In genomic region chr15:98870788-98871187, GRCh38 we compare ENCODE assay signal across 20 cellular contexts.
A peak's percentile ranks its signal among the peaks of the same experiment; 100 is the strongest.
DNase-seq lines count a peak whose midpoint lies in the region; ATAC-seq, FAIRE-seq and TF ChIP-seq lines count a peak whose summit lies in the region.
"Had no signal": no experiment of that assay in that cellular context is flagged by ENCODE, and none has a peak within 500 bp of the region (broad histone marks: within the 10 kb centered on the region; RNA-seq: fewer than 3 reads in every experiment).

No MANE protein-coding gene starts in this region.

- no peak for FAIRE-seq in HepG2 (lab: Jason Lieb, UNC)
- FAIRE-seq: GM12878 had no signal

- H3K4me2 ChIP-seq in HepG2 (ENCODE audit: low read depth, low read length), result no peak overlapping the region
- H3K4me2 ChIP-seq: GM23338 had no signal

- TF ChIP-seq POLR2A in heart left ventricle (IDR thresholded peaks at IDR 0.05) (no peak), HepG2 (IDR thresholded peaks at IDR 0.05; ENCODE audit: insufficient read depth in 1 of 2, low read depth in 2 of 2, low read length in 2 of 2) (no peak), prostate gland (IDR thresholded peaks at IDR 0.05) (no peak)

- no peaks in the 10 kb centered on the region for H3K27me3 ChIP-seq in RWPE2 (ENCODE audit: insufficient read depth, poor library complexity, severe bottlenecking)
- no peaks in the 10 kb centered on the region for H3K27me3 ChIP-seq in heart left ventricle
- H3K27me3 ChIP-seq in tibial artery, result no peaks in the 10 kb centered on the region
- no peaks in the 10 kb centered on the region for H3K27me3 ChIP-seq in HepG2 (ENCODE audit: control insufficient read depth in 1 of 2, insufficient read depth in 2 of 2, low read length in 2 of 2)
- H3K27me3 ChIP-seq in prostate gland (replicated peaks; ENCODE audit: insufficient read depth), result no peaks in the 10 kb centered on the region
- H3K27me3 ChIP-seq: SJSA1 had no signal

- 49 to 69% (median 61%) methylated on average over 5 to 6 of the region's 6 CpGs for WGBS in heart left ventricle, 4 donors
- 100% methylated on average over 3 of the region's 6 CpGs for WGBS in HepG2 (ENCODE audit: low lambda C conversion rate)
- 94% methylated on average over 6 of the region's 6 CpGs for WGBS in prostate gland

- peak overlapping the region; percentile 100 for H3K27ac ChIP-seq in RWPE2 (ENCODE audit: poor library complexity, severe bottlenecking)
- H3K27ac ChIP-seq in heart left ventricle, result peak overlapping the region; percentile 33 to 83 (median 62)
- peak overlapping the region; percentile 42 to 89 for H3K27ac ChIP-seq in tibial artery
- H3K27ac ChIP-seq in HepG2 (ENCODE audit: extremely low read length, insufficient read depth, low read length), result no peak overlapping the region
- H3K27ac ChIP-seq in prostate gland, result no peak overlapping the region
- H3K27ac ChIP-seq: SJSA1 had no signal

- no peaks in the 10 kb centered on the region for H3K9me3 ChIP-seq in RWPE2 (ENCODE audit: severe bottlenecking)
- H3K9me3 ChIP-seq in heart left ventricle, result no peaks in the 10 kb centered on the region
- H3K9me3 ChIP-seq in tibial artery, result no peaks in the 10 kb centered on the region
- no peaks in the 10 kb centered on the region for H3K9me3 ChIP-seq in HepG2 (ENCODE audit: low read length)
- H3K9me3 ChIP-seq in prostate gland, result no peaks in the 10 kb centered on the region
- H3K9me3 ChIP-seq: SJSA1 had no signal

- peaks cover 35% of the 10 kb centered on the region for H3K79me2 ChIP-seq in HepG2 (ENCODE audit: insufficient read depth, low read length)

- CTCF ChIA-PET in HepG2 (lab: Yijun Ruan, JAX; ENCODE audit: low intra/inter-chr PET ratio, low total read pairs), result no interaction called here

- TF ChIP-seq EP300 in HepG2 (IDR thresholded peaks at IDR 0.05; ENCODE audit: low read depth in 2 of 2, low read length in 2 of 2) (no peak), HepG2 (CRISPR knock-in tag; IDR thresholded peaks at IDR 0.05; ENCODE audit: borderline replicate concordance) (no peak)

- H3K4me3 ChIP-seq in RWPE2 (ENCODE audit: severe bottlenecking) (no peak overlapping the region), heart left ventricle (peak overlapping the region in 6 of 12 donors; percentile 1 to 35 (median 8)), tibial artery (no peak overlapping the region), HepG2 (replicated peaks in 1 of 3; ENCODE audit: insufficient read depth in 1 of 3, low read depth in 2 of 3, low read length in 3 of 3) (no peak overlapping the region), prostate gland (no peak overlapping the region)
- H3K4me3 ChIP-seq: GM12878, GM23338, SJSA1 had no signal

- H3K4me1 ChIP-seq in RWPE2 (ENCODE audit: insufficient read depth, poor library complexity, severe bottlenecking), result peaks cover 79% of the 10 kb centered on the region
- H3K4me1 ChIP-seq in heart left ventricle, result peaks cover 0 to 81% (median 48%) of the 10 kb centered on the region in 12 donors
- peaks cover 4 to 82% (median 53%) of the 10 kb centered on the region in 4 donors for H3K4me1 ChIP-seq in tibial artery
- peaks cover 14% of the 10 kb centered on the region for H3K4me1 ChIP-seq in HepG2 (ENCODE audit: insufficient read depth, low read length)
- H3K4me1 ChIP-seq in prostate gland (replicated peaks), result peaks cover 5% of the 10 kb centered on the region

- H4K20me1 ChIP-seq in HepG2 (ENCODE audit: insufficient read depth, low read length), result peaks cover 45% of the 10 kb centered on the region

- H2AFZ ChIP-seq in HepG2 (ENCODE audit: low read length), result no peak overlapping the region
- H2AFZ ChIP-seq: GM23338 had no signal

- in situ Hi-C loops in HepG2 (cut with HindIII; ENCODE audit: extremely low pct_ligation_motif_present, low pct_unique_long_range_greater_than_20kb), result no loop called here

- intact Hi-C loops in heart left ventricle (cut with DNase I) (loop anchor here in 1 of 10 donors (10.0 kb wide), 1 partner anchor 64 kb away; no protein-coding TSS in a partner anchor), tibial artery (cut with DNase I; ENCODE audit: low total_unique reads) (no loop called here), HepG2 (cut with micrococcal nuclease; ENCODE audit: unreplicated experiment) (no loop called here), prostate gland (cut with DNase I) (no loop called here)

- POLR2A ChIA-PET in HepG2 (lab: Yijun Ruan, JAX), result no interaction called here

- TF ChIP-seq CTCF in RWPE2 (IDR thresholded peaks at IDR 0.05; ENCODE audit: poor library complexity, severe bottlenecking) (no peak), heart left ventricle (IDR thresholded peaks at IDR 0.05) (no peak), tibial artery (IDR thresholded peaks at IDR 0.05) (no peak), HepG2 (CRISPR knock-in tag; IDR thresholded peaks at IDR 0.05) (no peak), GM10266 (IDR thresholded peaks at IDR 0.05; ENCODE audit: control insufficient read depth, insufficient read depth, low read depth, missing control alignments) (no peak), prostate gland (IDR thresholded peaks at IDR 0.05) (no peak)

- TF ChIP-seq RAD21 in HepG2 (CRISPR knock-in tag; IDR thresholded peaks at IDR 0.05), result no peak

- BruUV-seq in HepG2 (replicated peaks; lab: Mats Ljungman, UMichigan), result no TSS peak

- H3K36me3 ChIP-seq in RWPE2 (ENCODE audit: low read depth) (no peaks in the 10 kb centered on the region), heart left ventricle (no peaks in the 10 kb centered on the region), tibial artery (no peaks in the 10 kb centered on the region), HepG2 (replicated peaks in 1 of 2; ENCODE audit: control insufficient read depth in 1 of 2, insufficient read depth in 2 of 2, low read length in 2 of 2) (no peaks in the 10 kb centered on the region; a peak in 1 of 5 replicates), prostate gland (no peaks in the 10 kb centered on the region)
- H3K36me3 ChIP-seq: SJSA1 had no signal

- ATAC-seq in RWPE2 (ENCODE audit: low read depth) (no peak), heart left ventricle (peak; percentile 89 to 94 (median 92)), HepG2 (no peak)
- ATAC-seq: GM12878, GM23338 had no signal

- DNase-seq in RWPE2 (ENCODE audit: low spot score) (no peak), heart left ventricle (peak in 4 of 5 donors; percentile 65 to 86 (median 78)), midbrain (lab: John Stamatoyannopoulos, UW) (peak; percentile 27), tibial artery (no peak), COLO668 (lab: John Stamatoyannopoulos, UW; ENCODE audit: unreplicated experiment) (no peak), HepG2 (ENCODE audit: low spot score) (no peak), GM10266 (ENCODE audit: extremely low spot score) (no peak), prostate gland (ENCODE audit: low spot score) (no peak)
- DNase-seq: DMS 273 treated with DMSO at 0.1 percent for 48 hours, GDM1, HCEC 1CT, KBM-7, NCI-H1105, NCI-H1694, NCI-H774, OCI-M1, RPMI8226 had no signal

- no peak overlapping the region for H3K9ac ChIP-seq in HepG2 (ENCODE audit: insufficient read depth, low read depth, low read length)

TF ChIP-seq in HepG2, 621 proteins besides CTCF, POLR2A, EP300 and RAD21:
- no peak for TF ChIP-seq ZNF724P (CRISPR knock-in tag; IDR thresholded peaks at IDR 0.05; ENCODE audit: borderline replicate concordance)
- TF ChIP-seq PRMT3 (CRISPR knock-in tag; IDR thresholded peaks at IDR 0.05; ENCODE audit: borderline replicate concordance, low read depth), result no peak
- no peak for TF ChIP-seq CERS6 (CRISPR knock-in tag; IDR thresholded peaks at IDR 0.05)
- TF ChIP-seq BCL6 (CRISPR knock-in tag; IDR thresholded peaks at IDR 0.05), result no peak
- TF ChIP-seq ZNF296 (CRISPR knock-in tag; conservative IDR thresholded peaks at IDR 0.05), result no peak

Comparison
In these comparisons a context has a peak if more than half of its experiments do, and no peak if none do; other contexts are left out.
1. ATAC-seq: peak in heart left ventricle (4 of 4); none in RWPE2 (single experiment) and HepG2 (single experiment).
2. DNase-seq: peak in heart left ventricle (4 of 5) and midbrain (single experiment); none in RWPE2 (single experiment), tibial artery (0 of 2), COLO668 (single experiment), HepG2 (single experiment), GM10266 (single experiment) and prostate gland (single experiment).
3. H3K27ac ChIP-seq: peak in RWPE2 (single experiment), heart left ventricle (12 of 12) and tibial artery (2 of 2); none in HepG2 (single experiment) and prostate gland (0 of 2).